Comparison of ENCODE assay signal across 26 cellular contexts in genomic region chr18:77571743-77572142, GRCh38.
"Had no signal": no experiment of that assay in that cellular context is flagged by ENCODE, and none has a peak within 500 bp of the region (broad histone marks: within the 10 kb centered on the region; RNA-seq: fewer than 3 reads in every experiment).

No MANE protein-coding gene starts in this region.

- H2AFZ ChIP-seq: PC-9 had no signal

- H3K4me3 ChIP-seq: MG63, PC-9, SJCRH30, SK-N-MC had no signal

- H3K36me3 ChIP-seq: MG63, SJCRH30 had no signal

- H3K27me3 ChIP-seq: MG63, SJCRH30 had no signal

- H3K4me1 ChIP-seq: SJCRH30 had no signal

- H3K27ac ChIP-seq: PC-9, RWPE1, SJCRH30, SK-N-MC had no signal

- H3K9me3 ChIP-seq: MG63, SJCRH30 had no signal

- H3K4me2 ChIP-seq: PC-9 had no signal

- DNase-seq: Kasumi-1, KG1, MG63, NCI-H1092, NCI-H1105, NCI-H1417 treated with DMSO at 0.1 percent for 48 hours, NCI-H1436 treated with DMSO at 0.1 percent for 48 hours, NCI-H1694 treated with DMSO at 0.1 percent for 48 hours, NCI-H187 treated with DMSO at 0.1 percent for 48 hours, NCI-H2029, NCI-H2081, NCI-H2171, NCI-H226, NCI-H446 treated with DMSO at 0.1 percent for 48 hours, NCI-H510A, NCI-H524, NCI-H526, NCI-H69, NCI-H748 treated with DMSO at 0.1 percent for 48 hours, NCI-H82, PC-9, SHP77, SIG-M5, SJCRH30 had no signal
